22 cellular contexts compared by ENCODE assay signal in genomic region chr1:52026278-52026677, GRCh38. TPM values are rescaled to one million over a fixed set of nuclear protein-coding genes. Genes with fewer than 3 reads are reported as not detected.
"Had no signal": no experiment of that assay in that cellular context is flagged by ENCODE, and none has a peak within 500 bp of the region (broad histone marks: within the 10 kb centered on the region; RNA-seq: fewer than 3 reads in every experiment).

No MANE protein-coding gene starts in this region.

- H3K4me3 ChIP-seq: colonic mucosa, esophagus muscularis mucosa, gastrocnemius medialis, heart right ventricle, left lung, lower lobe of right lung had no signal

- H3K27ac Mint-ChIP-seq: dendritic cell treated with granulocyte-macrophage colony-stimulating factor and Interleukin-4, amounts not matched to agents 40 ng/mL and 50 ng/mL, for 4 days; effector memory CD8-positive, alpha-beta T cell; endodermal cell; memory B cell; naive thymus-derived CD4-positive, alpha-beta T cell; natural killer cell had no signal

- H3K4me1 ChIP-seq: colonic mucosa had no signal

- H3K27me3 Mint-ChIP-seq: dendritic cell treated with granulocyte-macrophage colony-stimulating factor and Interleukin-4, amounts not matched to agents 40 ng/mL and 50 ng/mL, for 4 days; effector memory CD8-positive, alpha-beta T cell; memory B cell; naive thymus-derived CD4-positive, alpha-beta T cell had no signal

- H3K9me3 Mint-ChIP-seq: dendritic cell treated with granulocyte-macrophage colony-stimulating factor and Interleukin-4, amounts not matched to agents 40 ng/mL and 50 ng/mL, for 4 days; effector memory CD8-positive, alpha-beta T cell; endodermal cell; memory B cell; naive thymus-derived CD4-positive, alpha-beta T cell; natural killer cell had no signal

- H3K27me3 ChIP-seq: colonic mucosa, esophagus muscularis mucosa, gastrocnemius medialis, heart right ventricle, left lung had no signal

- H3K27ac ChIP-seq: colonic mucosa, esophagus muscularis mucosa, gastrocnemius medialis, heart right ventricle, left lung, lower lobe of right lung had no signal

- ATAC-seq: effector memory CD8-positive, alpha-beta T cell; gastrocnemius medialis; heart right ventricle; left cardiac atrium; left lung; left ventricle myocardium superior; lower lobe of right lung; naive thymus-derived CD4-positive, alpha-beta T cell; natural killer cell had no signal

- H3K36me3 Mint-ChIP-seq: natural killer cell had no signal

- DNase-seq: colonic mucosa; cortex of kidney; effector CD8-positive, alpha-beta T cell; effector memory CD8-positive, alpha-beta T cell; endodermal cell; foreskin melanocyte; gastrocnemius medialis; glutamatergic neuron; head of caudate nucleus; heart right ventricle; hippocampal formation; left cardiac atrium; left lung; left ventricle myocardium superior; lower lobe of right lung; mesendoderm; midbrain; naive thymus-derived CD4-positive, alpha-beta T cell; natural killer cell had no signal

- H3K4me3 Mint-ChIP-seq: dendritic cell treated with granulocyte-macrophage colony-stimulating factor and Interleukin-4, amounts not matched to agents 40 ng/mL and 50 ng/mL, for 4 days; effector memory CD8-positive, alpha-beta T cell; endodermal cell; memory B cell; naive thymus-derived CD4-positive, alpha-beta T cell; natural killer cell had no signal

RNA-seq across cellular contexts. Expression of gene RAB3B, which starts 35.8 kb away (rescaled TPM):
- total RNA-seq: left cardiac atrium, left ventricle myocardium superior had no signal
- polyA plus RNA-seq: naive thymus-derived CD4-positive, alpha-beta T cell had no signal
